Comparison of ENCODE assay signal across 28 cellular contexts in the genomic region with DNA sequence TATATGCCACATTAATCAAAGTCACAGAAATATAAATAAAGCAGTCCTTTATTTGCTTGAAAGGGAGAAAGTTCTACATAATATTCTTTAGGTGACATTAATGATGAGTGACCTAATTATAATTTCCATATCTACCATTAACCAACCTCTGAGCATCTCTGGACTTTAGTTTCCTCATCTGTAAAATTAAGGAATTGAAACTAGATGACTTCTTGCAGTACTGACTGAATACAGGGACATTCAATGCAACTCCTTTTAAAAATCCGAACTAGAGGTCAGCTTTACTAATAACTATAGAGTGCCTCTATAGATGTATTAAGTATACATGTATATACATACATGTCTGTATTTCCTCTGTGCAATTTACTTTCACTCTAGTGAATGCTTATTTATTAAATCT.
"Had no signal": no experiment of that assay in that cellular context is flagged by ENCODE, and none has a peak within 500 bp of the region (broad histone marks: within the 10 kb centered on the region; RNA-seq: fewer than 3 reads in every experiment).

No MANE protein-coding gene starts in this region.

- H3K4me3 Mint-ChIP-seq: activated CD4-positive, alpha-beta T cell treated with anti-CD3 and anti-CD28 coated beads for 36 hours; activated CD8-positive, alpha-beta memory T cell treated with anti-CD3 and anti-CD28 coated beads, Interleukin-2, amount 10 ng/mL, durations not matched to agents 7 days and 5 days; activated CD8-positive, alpha-beta T cell treated with anti-CD3 and anti-CD28 coated beads, Interleukin-2, amount 10 ng/mL, durations not matched to agents 7 days and 5 days; activated naive CD8-positive, alpha-beta T cell treated with anti-CD3 and anti-CD28 coated beads for 36 hours; immature natural killer cell; nephron progenitor cell; T-helper 2 cell treated with Interferon-gamma antibody and Interleukin-4, amounts not matched to agents 5 μg/mL and 100 μg/mL, for 36 hours had no signal

- H3K9me3 Mint-ChIP-seq: T-helper 2 cell treated with Interferon-gamma antibody and Interleukin-4, amounts not matched to agents 5 μg/mL and 100 μg/mL, for 36 hours had no signal

- DNase-seq: activated CD4-positive, alpha-beta T cell treated with anti-CD3 and anti-CD28 coated beads for 36 hours; activated CD4-positive, CD25-positive, alpha-beta regulatory T cell; activated CD8-positive, alpha-beta memory T cell treated with anti-CD3 and anti-CD28 coated beads, Interleukin-2, amount 10 ng/mL, durations not matched to agents 7 days and 5 days; activated CD8-positive, alpha-beta T cell treated with anti-CD3 and anti-CD28 coated beads, Interleukin-2, amount 10 ng/mL, durations not matched to agents 7 days and 5 days; activated naive CD4-positive, alpha-beta T cell treated with Interleukin-2 at 50 U/mL for 16 hours; activated naive CD8-positive, alpha-beta T cell treated with anti-CD3 and anti-CD28 coated beads for 36 hours; activated T-cell treated with anti-CD3 and anti-CD28 coated beads, Interleukin-2, amount 50 U/mL, for 48 hours; adrenal gland; aorta; body of pancreas; dermis blood vessel endothelial cell; effector CD4-positive, alpha-beta T cell; foreskin keratinocyte; heart left ventricle; hypothalamus; immature natural killer cell; kidney; left colon; mammary epithelial cell; nephron progenitor cell; nucleus accumbens; pancreas; retina; stimulated activated CD4-positive, alpha-beta T cell treated with anti-CD3 and anti-CD28 coated beads, Interleukin-12 subunit alpha, Interleukin-12 subunit beta, amount 100 ng/mL, for 4 hours; stimulated activated CD4-positive, alpha-beta T cell treated with anti-CD3 and anti-CD28 coated beads, Interleukin-4, amount 100 ng/mL, for 1 hour; stimulated activated naive CD4-positive, alpha-beta T cell; tibial artery had no signal

- H3K27ac Mint-ChIP-seq: activated CD4-positive, alpha-beta T cell treated with anti-CD3 and anti-CD28 coated beads for 36 hours; activated CD8-positive, alpha-beta memory T cell treated with anti-CD3 and anti-CD28 coated beads, Interleukin-2, amount 10 ng/mL, durations not matched to agents 7 days and 5 days; activated CD8-positive, alpha-beta T cell treated with anti-CD3 and anti-CD28 coated beads, Interleukin-2, amount 10 ng/mL, durations not matched to agents 7 days and 5 days; activated naive CD8-positive, alpha-beta T cell treated with anti-CD3 and anti-CD28 coated beads for 36 hours; nephron progenitor cell; T-helper 2 cell treated with Interferon-gamma antibody and Interleukin-4, amounts not matched to agents 5 μg/mL and 100 μg/mL, for 36 hours had no signal
